ENCODE assay signal across 11 cellular contexts in the genomic region with DNA sequence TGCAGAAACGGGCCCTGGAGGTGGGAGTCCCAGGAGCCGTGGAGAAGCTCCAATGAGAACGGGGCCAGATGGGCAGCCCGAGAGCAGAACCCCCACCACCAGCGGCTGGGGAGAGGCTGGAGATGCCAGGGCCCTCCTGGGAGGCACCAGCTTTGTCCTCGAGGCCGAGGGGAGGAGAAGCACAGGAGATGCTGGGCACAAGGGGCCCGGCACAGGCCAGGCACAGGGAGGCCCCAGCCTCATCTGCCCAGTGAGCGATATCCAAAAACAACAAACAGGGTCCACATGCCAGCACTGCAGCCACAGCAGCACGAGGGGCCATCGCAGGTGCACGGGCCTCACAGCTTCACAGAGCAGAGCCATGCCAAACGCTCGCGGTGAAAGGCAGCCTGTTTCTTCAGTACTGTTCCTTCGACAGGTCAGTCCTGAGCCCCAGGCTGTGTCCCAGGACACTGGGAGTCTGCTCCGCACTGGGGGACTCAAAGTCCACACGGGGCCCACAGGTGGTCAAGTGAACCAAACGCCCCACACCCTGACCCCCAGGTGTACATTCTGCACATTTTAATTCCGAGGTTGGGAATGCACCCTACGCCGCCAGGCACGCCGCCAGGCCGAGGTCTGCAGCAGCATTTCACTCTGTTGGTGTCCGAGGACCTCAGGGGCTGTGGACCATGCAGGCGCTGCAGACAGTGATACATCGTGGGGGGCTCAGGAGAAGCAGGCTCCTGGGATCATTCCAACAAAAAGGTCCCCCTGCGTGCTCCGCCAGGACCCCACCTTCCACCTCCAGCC. TPM values are rescaled to one million over a fixed set of nuclear protein-coding genes. Genes with fewer than 3 reads are reported as not detected.
A peak's percentile ranks its signal among the peaks of the same experiment; 100 is the strongest.
DNase-seq lines count a peak whose midpoint lies in the region; ATAC-seq and TF ChIP-seq lines count a peak whose summit lies in the region.
"Had no signal": no experiment of that assay in that cellular context is flagged by ENCODE, and none has a peak within 500 bp of the region (broad histone marks: within the 10 kb centered on the region; RNA-seq: fewer than 3 reads in every experiment).

No MANE protein-coding gene starts in this region.

- H3K36me3 Mint-ChIP-seq in stimulated activated memory B cell treated with anti-CD40 and anti-IgM and Interleukin-4, amounts not matched to agents 10 μg/mL and 1 μg/mL and 100 μg/mL, for 72 hours, result peaks cover 52% of the 10 kb centered on the region
- peaks cover 12% of the 10 kb centered on the region for H3K36me3 Mint-ChIP-seq in Calu3 (ENCODE audit: insufficient read depth, unreplicated experiment)

- H3K9me3 Mint-ChIP-seq in stimulated activated memory B cell treated with anti-CD40 and anti-IgM and Interleukin-4, amounts not matched to agents 10 μg/mL and 1 μg/mL and 100 μg/mL, for 72 hours, result no peaks in the 10 kb centered on the region
- no peaks in the 10 kb centered on the region for H3K9me3 Mint-ChIP-seq in Calu3 (ENCODE audit: low read depth, unreplicated experiment)

- TF ChIP-seq POLR2A in sigmoid colon (IDR thresholded peaks at IDR 0.05), result no peak

- 91 to 92% methylated on average over 30 of the region's 30 CpGs for WGBS in sigmoid colon, 2 donors

- TF ChIP-seq EP300 in sigmoid colon (IDR thresholded peaks at IDR 0.05), result no peak

- BruUV-seq in Calu3 (replicated peaks; lab: Mats Ljungman, UMichigan), result no TSS peak

- DNase-seq in WERI-Rb-1 (peak; percentile 8), sigmoid colon (peak; percentile 56), Calu3 (no peak), 8988T (no peak), NCI-H1436 (lab: John Stamatoyannopoulos, UW) (no peak)
- DNase-seq: anterior cingulate cortex, SJCRH30 had no signal

- peaks cover 31% of the 10 kb centered on the region for H3K4me1 ChIP-seq in ES-I3 (ENCODE audit: insufficient read depth, low read length)
- H3K4me1 ChIP-seq in iPS-18a (ENCODE audit: control insufficient read depth, low read depth, low read length), result peaks cover 55% of the 10 kb centered on the region
- peaks cover 0 to 3% (median 0%) of the 10 kb centered on the region in 4 donors for H3K4me1 ChIP-seq in sigmoid colon
- H3K4me1 ChIP-seq: parathyroid adenoma, SJCRH30 had no signal

- peak overlapping the region; percentile 19; the same call in 1 of the 2 replicates for H3K9ac ChIP-seq in ES-I3 (ENCODE audit: low read depth, low read length)
- peak overlapping the region; percentile 46 for H3K9ac ChIP-seq in iPS-18a (ENCODE audit: low read length)
- H3K9ac ChIP-seq: parathyroid adenoma had no signal

- H3K36me3 ChIP-seq in ES-I3 (ENCODE audit: insufficient read depth, low read length), result peaks cover 28% of the 10 kb centered on the region
- H3K36me3 ChIP-seq in WERI-Rb-1, result peaks cover 68% of the 10 kb centered on the region
- H3K36me3 ChIP-seq in iPS-18a (ENCODE audit: control insufficient read depth, low read depth, low read length), result peaks cover 21% of the 10 kb centered on the region
- peaks cover 0 to 33% (median 2%) of the 10 kb centered on the region in 4 donors for H3K36me3 ChIP-seq in sigmoid colon
- H3K36me3 ChIP-seq: SJCRH30 had no signal

- H3K9me3 ChIP-seq in ES-I3 (ENCODE audit: control insufficient read depth, insufficient read depth, low read length), result no peaks in the 10 kb centered on the region
- H3K9me3 ChIP-seq in WERI-Rb-1 (ENCODE audit: severe bottlenecking), result no peaks in the 10 kb centered on the region
- no peaks in the 10 kb centered on the region for H3K9me3 ChIP-seq in iPS-18a (ENCODE audit: control insufficient read depth, low read depth, low read length)
- H3K9me3 ChIP-seq in sigmoid colon, result no peaks in the 10 kb centered on the region
- H3K9me3 ChIP-seq: SJCRH30 had no signal

- H3K4me1 Mint-ChIP-seq in stimulated activated memory B cell treated with anti-CD40 and anti-IgM and Interleukin-4, amounts not matched to agents 10 μg/mL and 1 μg/mL and 100 μg/mL, for 72 hours, result peaks cover 74% of the 10 kb centered on the region
- H3K4me1 Mint-ChIP-seq in Calu3 (ENCODE audit: low read depth, unreplicated experiment), result peaks cover 17% of the 10 kb centered on the region

- H3K27ac ChIP-seq in WERI-Rb-1 (no peak overlapping the region), iPS-18a (ENCODE audit: low read length) (peak overlapping the region; percentile 59), sigmoid colon (no peak overlapping the region)
- H3K27ac ChIP-seq: parathyroid adenoma, SJCRH30 had no signal

- H3K4me3 Mint-ChIP-seq in stimulated activated memory B cell treated with anti-CD40 and anti-IgM and Interleukin-4, amounts not matched to agents 10 μg/mL and 1 μg/mL and 100 μg/mL, for 72 hours, result no peak overlapping the region
- no peak overlapping the region for H3K4me3 Mint-ChIP-seq in Calu3 (ENCODE audit: low read depth, unreplicated experiment)

- no peak overlapping the region for H3K4me3 ChIP-seq in WERI-Rb-1 (ENCODE audit: low read depth, low read length)
- peak overlapping the region; percentile 29 for H3K4me3 ChIP-seq in iPS-18a (ENCODE audit: low read length)
- no peak overlapping the region for H3K4me3 ChIP-seq in sigmoid colon
- H3K4me3 ChIP-seq: SJCRH30 had no signal

- H3K27me3 ChIP-seq in WERI-Rb-1 (ENCODE audit: insufficient read depth, low read depth, severe bottlenecking), result no peaks in the 10 kb centered on the region
- H3K27me3 ChIP-seq in iPS-18a (ENCODE audit: control insufficient read depth, insufficient read depth, low read length), result no peaks in the 10 kb centered on the region
- H3K27me3 ChIP-seq in sigmoid colon, result no peaks in the 10 kb centered on the region
- H3K27me3 ChIP-seq: SJCRH30 had no signal

- no peak overlapping the region for H3K27ac Mint-ChIP-seq in stimulated activated memory B cell treated with anti-CD40 and anti-IgM and Interleukin-4, amounts not matched to agents 10 μg/mL and 1 μg/mL and 100 μg/mL, for 72 hours
- H3K27ac Mint-ChIP-seq in Calu3 (ENCODE audit: unreplicated experiment), result no peak overlapping the region

- H3K27me3 Mint-ChIP-seq in stimulated activated memory B cell treated with anti-CD40 and anti-IgM and Interleukin-4, amounts not matched to agents 10 μg/mL and 1 μg/mL and 100 μg/mL, for 72 hours, result no peaks in the 10 kb centered on the region
- H3K27me3 Mint-ChIP-seq in Calu3 (ENCODE audit: unreplicated experiment), result no peaks in the 10 kb centered on the region

- no peak for ATAC-seq in stimulated activated memory B cell treated with anti-CD40 and anti-IgM and Interleukin-4, amounts not matched to agents 10 μg/mL and 1 μg/mL and 100 μg/mL, for 72 hours

- TF ChIP-seq CTCF in WERI-Rb-1 (IDR thresholded peaks at IDR 0.05; ENCODE audit: low read depth, low read length), result no peak
- TF ChIP-seq CTCF in sigmoid colon (IDR thresholded peaks at IDR 0.05), result no peak
- no peak for TF ChIP-seq CTCF in Calu3 (IDR thresholded peaks at IDR 0.05; ENCODE audit: unreplicated experiment)

- CTCF ChIA-PET in Calu3 (lab: Charles Lee), result no interaction called here

- intact Hi-C loops in sigmoid colon (cut with DNase I) (no loop called here), Calu3 (cut with micrococcal nuclease; ENCODE audit: unreplicated experiment) (no loop called here)

RNA-seq across cellular contexts. Expression of a gene that starts 9.5 kb away (rescaled TPM):
- total RNA-seq in sigmoid colon (10 to 100 TPM; 20.6 to 24.3 (median 22.3) TPM), Calu3 (2022) (42.3 and 43.8 TPM in 2 replicates)
- polyA plus RNA-seq in sigmoid colon, result 10 to 100 TPM in 1 of 3 donors, 1 to 10 TPM in 2; 4.2 to 35.1 (median 7.8) TPM

Comparison
In these comparisons a context has a peak if more than half of its experiments do, and no peak if none do; other contexts are left out.
1. DNase-seq: peak in WERI-Rb-1 (single experiment) and sigmoid colon (single experiment); none in Calu3 (single experiment), 8988T (single experiment) and NCI-H1436 (single experiment).